Comparison of ENCODE assay signal across 29 cellular contexts in the genomic region with DNA sequence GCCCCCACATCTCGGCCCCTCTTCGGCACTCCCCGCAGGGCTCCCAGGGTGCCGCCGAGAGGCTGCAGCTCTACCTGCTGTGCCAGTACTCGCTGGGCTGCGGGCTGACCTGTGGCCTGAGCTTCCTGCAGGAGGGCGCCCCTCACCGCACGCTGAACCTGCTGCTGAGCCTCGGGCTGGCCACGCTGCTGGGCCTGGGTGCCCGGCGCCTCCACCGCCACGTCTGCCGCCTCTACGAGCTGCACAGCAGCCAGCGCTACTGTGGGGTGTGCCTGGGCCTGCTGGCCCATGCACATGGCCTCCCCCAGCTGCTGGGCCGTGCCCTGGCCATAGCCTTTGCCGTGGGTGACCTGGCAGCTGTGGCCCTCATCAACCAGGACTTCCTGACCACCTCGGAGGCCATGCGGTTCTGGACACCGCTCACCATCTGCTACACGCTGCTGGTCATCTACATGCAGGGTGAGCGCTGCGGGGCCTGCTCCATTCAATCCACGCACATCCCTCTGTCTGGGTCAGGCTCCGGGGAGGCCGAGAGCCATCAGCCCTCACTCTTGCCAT. TPM values are rescaled to one million over a fixed set of nuclear protein-coding genes. Genes with fewer than 3 reads are reported as not detected.
"Had no signal": no experiment of that assay in that cellular context is flagged by ENCODE, and none has a peak within 500 bp of the region (broad histone marks: within the 10 kb centered on the region; RNA-seq: fewer than 3 reads in every experiment).

No MANE protein-coding gene starts in this region.

- H3K27ac ChIP-seq: left ventricle myocardium inferior had no signal

- H3K36me3 ChIP-seq: left ventricle myocardium inferior had no signal

- H3K4me3 Mint-ChIP-seq: activated B cell treated with CpG ODN at 0.5 μM for 24 hours; activated CD4-positive, alpha-beta memory T cell treated with anti-CD3 and anti-CD28 coated beads for 36 hours; activated T-cell treated with anti-CD3 and anti-CD28 coated beads, Interleukin-2, amount 50 U/mL, for 72 hours; brain; dendritic cell treated with granulocyte-macrophage colony-stimulating factor and Interleukin-4, amounts not matched to agents 40 ng/mL and 50 ng/mL, for 4 days; nephron; T-helper 17 cell had no signal

- ATAC-seq: activated T-cell treated with anti-CD3 and anti-CD28 coated beads, Interleukin-2, amount 50 U/mL, for 72 hours; stimulated activated naive CD8-positive, alpha-beta T cell treated with anti-CD3 and anti-CD28 coated beads, Interleukin-15, Interleukin-2, amounts not matched to agents 100 U/mL and 50 U/mL, for 24 hours; T-helper 17 cell had no signal

- H3K36me3 Mint-ChIP-seq: activated CD4-positive, alpha-beta memory T cell treated with anti-CD3 and anti-CD28 coated beads for 36 hours; brain had no signal

- H3K27ac Mint-ChIP-seq: activated B cell treated with CpG ODN at 0.5 μM for 24 hours; activated CD4-positive, alpha-beta memory T cell treated with anti-CD3 and anti-CD28 coated beads for 36 hours; activated T-cell treated with anti-CD3 and anti-CD28 coated beads, Interleukin-2, amount 50 U/mL, for 72 hours; dendritic cell treated with granulocyte-macrophage colony-stimulating factor and Interleukin-4, amounts not matched to agents 40 ng/mL and 50 ng/mL, for 4 days; progenitor cell of endocrine pancreas; T-helper 17 cell had no signal

- H3K9me3 Mint-ChIP-seq: activated B cell treated with CpG ODN at 0.5 μM for 24 hours; activated CD4-positive, alpha-beta memory T cell treated with anti-CD3 and anti-CD28 coated beads for 36 hours; activated T-cell treated with anti-CD3 and anti-CD28 coated beads, Interleukin-2, amount 50 U/mL, for 72 hours; brain; dendritic cell treated with granulocyte-macrophage colony-stimulating factor and Interleukin-4, amounts not matched to agents 40 ng/mL and 50 ng/mL, for 4 days; nephron had no signal

- H3K27me3 Mint-ChIP-seq: activated B cell treated with CpG ODN at 0.5 μM for 24 hours; activated CD4-positive, alpha-beta memory T cell treated with anti-CD3 and anti-CD28 coated beads for 36 hours; dendritic cell treated with granulocyte-macrophage colony-stimulating factor and Interleukin-4, amounts not matched to agents 40 ng/mL and 50 ng/mL, for 4 days; progenitor cell of endocrine pancreas; T-helper 17 cell had no signal

- DNase-seq: activated B cell treated with CpG ODN at 0.5 μM for 24 hours; activated CD4-positive, alpha-beta memory T cell treated with anti-CD3 and anti-CD28 coated beads for 36 hours; activated CD4-positive, alpha-beta T cell treated with anti-CD3 and anti-CD28 coated beads for 4 hours; activated effector memory CD4-positive, alpha-beta T cell treated with anti-CD3 and anti-CD28 coated beads, Interleukin-2, amount 50 U/mL, for 16 hours; activated naive CD4-positive, alpha-beta T cell treated with anti-CD3 and anti-CD28 coated beads, Interleukin-2, amount 50 U/mL, for 16 hours; activated T-cell treated with anti-CD3 and anti-CD28 coated beads, Interleukin-2, amount 50 U/mL, for 72 hours; anterior cingulate cortex; effector CD4-positive, alpha-beta T cell; erythroblast; foreskin fibroblast; left ventricle myocardium inferior; mammary epithelial cell; midbrain; retina; stimulated activated CD4-positive, alpha-beta T cell treated with anti-CD3 and anti-CD28 coated beads, Interleukin-4, amount 100 ng/mL, for 4 hours; stimulated activated naive CD8-positive, alpha-beta T cell treated with anti-CD3 and anti-CD28 coated beads, Interleukin-15, Interleukin-2, amounts not matched to agents 100 U/mL and 50 U/mL, for 24 hours; SW 1271; T-helper 17 cell had no signal

- H3K4me3 ChIP-seq: left ventricle myocardium inferior had no signal

- H3K9me3 ChIP-seq: left ventricle myocardium inferior had no signal

RNA-seq across cellular contexts. Expression of gene TMEM82, which starts 1.9 kb away (rescaled TPM):
- total RNA-seq: activated B cell treated with CpG ODN at 0.5 μM for 24 hours; activated CD4-positive, alpha-beta memory T cell treated with anti-CD3 and anti-CD28 coated beads for 36 hours; cardiac septum; fibroblast of lung; glomerular endothelial cell; left ventricle myocardium inferior; mammary epithelial cell; osteoblast; subcutaneous adipose tissue; T-helper 17 cell; ureter had no signal
- polyA plus RNA-seq: fibroblast of lung, mammary epithelial cell, thymus had no signal

RNA-seq across cellular contexts. Expression of gene FBLIM1, which starts 14.4 kb away (rescaled TPM):
- total RNA-seq: activated B cell treated with CpG ODN at 0.5 μM for 24 hours; activated T-cell treated with anti-CD3 and anti-CD28 coated beads, Interleukin-2, amount 50 U/mL, for 72 hours had no signal
